8 cellular contexts compared by ENCODE assay signal in the genomic region with DNA sequence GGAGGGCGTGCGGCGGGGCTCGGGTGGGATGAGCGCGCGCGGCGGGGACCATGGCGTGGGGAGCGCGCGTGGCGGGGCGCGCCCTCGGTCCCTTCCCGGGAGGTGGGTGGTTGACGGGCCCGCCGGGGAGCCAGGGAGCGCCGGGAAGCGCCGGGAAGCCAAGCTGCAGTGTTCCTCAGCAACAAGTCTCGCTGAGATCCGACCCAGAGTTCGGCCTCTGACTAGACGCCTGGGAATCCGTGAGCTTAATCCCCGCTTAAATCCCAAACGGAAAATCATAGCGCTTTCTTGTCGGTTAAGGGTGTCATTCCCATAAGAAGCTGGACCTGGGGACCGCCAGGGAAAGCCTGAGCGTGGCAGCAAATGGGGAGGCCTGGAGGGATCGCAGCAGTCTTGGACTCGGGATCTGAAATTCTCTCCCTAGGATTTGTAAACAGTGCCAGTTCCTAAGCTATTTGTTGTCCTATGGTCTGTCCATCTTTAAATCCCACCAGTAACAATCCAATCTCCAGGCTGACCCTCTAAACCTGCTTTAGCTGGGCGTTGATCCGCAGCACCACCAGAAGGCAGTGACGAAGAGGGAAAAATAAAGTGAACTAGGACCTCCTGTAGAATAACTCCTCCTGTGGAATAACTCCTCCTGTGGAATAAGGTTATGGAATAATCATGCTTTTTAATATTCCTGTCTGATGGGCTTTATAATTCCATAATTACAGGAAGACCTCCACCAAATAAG. TPM values are rescaled to one million over a fixed set of nuclear protein-coding genes. Genes with fewer than 3 reads are reported as not detected.
A peak's percentile ranks its signal among the peaks of the same experiment; 100 is the strongest.
DNase-seq lines count a peak whose midpoint lies in the region; ATAC-seq and TF ChIP-seq lines count a peak whose summit lies in the region.

No MANE protein-coding gene starts in this region.

- H3K79me2 ChIP-seq in neural progenitor cell (ENCODE audit: low read depth) = peaks cover 6% of the 10 kb centered on the region

- H3K18ac ChIP-seq in IMR-90 (ENCODE audit: low read depth, low read length) = peak overlapping the region; percentile 29

- H3K9me1 ChIP-seq in IMR-90 (ENCODE audit: insufficient read depth, low read length) = peaks cover 8% of the 10 kb centered on the region

- H3K36me3 Mint-ChIP-seq in activated CD4-positive, alpha-beta T cell treated with anti-CD3 and anti-CD28 coated beads, Interleukin-2, amount 10 ng/mL, durations not matched to agents 7 days and 5 days (ENCODE audit: low read depth) = peaks cover 3% of the 10 kb centered on the region
- no peaks in the 10 kb centered on the region for H3K36me3 Mint-ChIP-seq in neural progenitor cell

- peak overlapping the region; percentile 63 for H3K4me3 Mint-ChIP-seq in activated CD4-positive, alpha-beta T cell treated with anti-CD3 and anti-CD28 coated beads, Interleukin-2, amount 10 ng/mL, durations not matched to agents 7 days and 5 days
- peak overlapping the region; percentile 94 for H3K4me3 Mint-ChIP-seq in neural progenitor cell

- H4K20me1 ChIP-seq in IMR-90 (ENCODE audit: insufficient read depth, low read length) (peaks cover 4% of the 10 kb centered on the region; the same call in 1 of the 2 replicates), neural progenitor cell (ENCODE audit: low read depth) (no peaks in the 10 kb centered on the region)

- H2BK120ac ChIP-seq in IMR-90 (ENCODE audit: low read depth, low read length) = peak overlapping the region; percentile 77

- H3F3A ChIP-seq in neural progenitor cell (ENCODE audit: low read depth) = peaks cover 24% of the 10 kb centered on the region

- peaks cover 40% of the 10 kb centered on the region for H3K27me3 Mint-ChIP-seq in activated CD4-positive, alpha-beta T cell treated with anti-CD3 and anti-CD28 coated beads, Interleukin-2, amount 10 ng/mL, durations not matched to agents 7 days and 5 days
- no peaks in the 10 kb centered on the region for H3K27me3 Mint-ChIP-seq in neural progenitor cell (ENCODE audit: insufficient read depth, low read depth)

- H2BK20ac ChIP-seq in IMR-90 (ENCODE audit: low read depth, low read length) = peak overlapping the region; percentile 72

- H3K56ac ChIP-seq in IMR-90 (ENCODE audit: extremely low read depth, insufficient read depth, low read length) = peak overlapping the region; percentile 86

- H3K79me1 ChIP-seq in IMR-90 (ENCODE audit: low read depth in 1 of 2, low read length in 2 of 2) = peaks cover 16 to 39% of the 10 kb centered on the region in 2 experiments

- POLR2A ChIA-PET in activated CD4-positive, alpha-beta T cell treated with anti-CD3 and anti-CD28 coated beads, Interleukin-2, amount 10 ng/mL, durations not matched to agents 7 days and 5 days (lab: Charles Lee) = no interaction called here
- POLR2A ChIA-PET in IMR-90 (lab: Charles Lee; ENCODE audit: unreplicated experiment) = no interaction called here

- H3K9me3 ChIP-seq in IMR-90 (ENCODE audit: control insufficient read depth, insufficient read depth, low read length) (no peaks in the 10 kb centered on the region), neural progenitor cell (ENCODE audit: low read depth) (no peaks in the 10 kb centered on the region)

- peak overlapping the region; percentile 55; the same call in 1 of the 3 replicates for H2BK15ac ChIP-seq in IMR-90 (ENCODE audit: low read depth, low read length)

- H3K4ac ChIP-seq in IMR-90 (ENCODE audit: low read depth, low read length) = peak overlapping the region; percentile 81

- DNase-seq in activated CD4-positive, alpha-beta T cell treated with anti-CD3 and anti-CD28 coated beads, Interleukin-2, amount 10 ng/mL, durations not matched to agents 7 days and 5 days = no peak
- no peak for DNase-seq in activated CD4-positive, alpha-beta T cell treated with anti-CD3 and anti-CD28 coated beads, Interleukin-2, amount 50 U/mL, for 1 hour
- peak; percentile 68 for DNase-seq in IMR-90
- peak; percentile 68 for DNase-seq in fibroblast of the aortic adventitia (ENCODE audit: low read depth)
- DNase-seq in neural progenitor cell (ENCODE audit: low spot score) = peak; percentile 78
- no peak for DNase-seq in SKM-1 treated with dmso at 0.1 percent for 144 hours (lab: John Stamatoyannopoulos, UW; ENCODE audit: unreplicated experiment)

- WGBS in IMR-90 (ENCODE audit: extremely low coverage in 2 of 2, insufficient read length in 1 of 2), 2 experiments = 1% methylated on average over 25 of the region's 41 CpGs; no CpG with 5 or more reads in 1 of the 2 experiments

- H2AFZ ChIP-seq in IMR-90 (replicated peaks; ENCODE audit: low read length, poor library complexity) = peak overlapping the region; percentile 95
- peak overlapping the region; percentile 91 for H2AFZ ChIP-seq in neural progenitor cell (replicated peaks)

- dilution Hi-C loops in IMR-90 (cut with HindIII; ENCODE audit: low sequenced_read_pairs, unreplicated experiment) = no loop called here

- H3K4me3 ChIP-seq in IMR-90 (ENCODE audit: insufficient read depth, low read depth, low read length) (peak overlapping the region; percentile 86), fibroblast of the aortic adventitia (ENCODE audit: low read depth, low read length) (peak overlapping the region; percentile 76), neural progenitor cell (peak overlapping the region; percentile 95)

- H3K4me1 Mint-ChIP-seq in activated CD4-positive, alpha-beta T cell treated with anti-CD3 and anti-CD28 coated beads, Interleukin-2, amount 10 ng/mL, durations not matched to agents 7 days and 5 days = peaks cover 21% of the 10 kb centered on the region
- H3K4me1 Mint-ChIP-seq in neural progenitor cell = peaks cover 35% of the 10 kb centered on the region

- H4K91ac ChIP-seq in IMR-90 (ENCODE audit: insufficient read depth, low read depth, low read length) = peak overlapping the region; percentile 77

- CTCF ChIA-PET in activated CD4-positive, alpha-beta T cell treated with anti-CD3 and anti-CD28 coated beads, Interleukin-2, amount 10 ng/mL, durations not matched to agents 7 days and 5 days (lab: Charles Lee) = interaction anchor here (0.5 to 0.9 kb wide), 3 partner anchors 14 to 53 kb away, joined by 3 to 4 read pairs (median 4); no protein-coding TSS in a partner anchor
- CTCF ChIA-PET in IMR-90 (lab: Yijun Ruan, JAX) = interaction anchor here (0.5 to 1.2 kb wide), 2 partner anchors 77 to 1154 kb away, joined by 3 to 9 read pairs; no protein-coding TSS in a partner anchor

- peak overlapping the region; percentile 61 for H3K27ac ChIP-seq in IMR-90 (ENCODE audit: insufficient read depth, low read length)
- H3K27ac ChIP-seq in VCaP = peak overlapping the region; percentile 75
- H3K27ac ChIP-seq in neural progenitor cell = no peak overlapping the region

- H4K5ac ChIP-seq in IMR-90 (ENCODE audit: low read depth, low read length) = peak overlapping the region; percentile 5; the same call in 1 of the 2 replicates

- peak; percentile 9; the same call in 1 of the 2 replicates for TF ChIP-seq RAD21 in IMR-90 (IDR thresholded peaks at IDR 0.05; ENCODE audit: low read length)

- no peak overlapping the region for H2AK5ac ChIP-seq in IMR-90 (ENCODE audit: low read depth, low read length)

- H3K27me3 ChIP-seq in IMR-90 (ENCODE audit: control insufficient read depth, insufficient read depth, low read length) = no peaks in the 10 kb centered on the region
- peaks cover 28% of the 10 kb centered on the region for H3K27me3 ChIP-seq in neural progenitor cell

- BruUV-seq in IMR-90 (replicated peaks; lab: Mats Ljungman, UMichigan) = no TSS peak

- TF ChIP-seq POLR2A in IMR-90 (IDR thresholded peaks at IDR 0.05; ENCODE audit: low read depth, low read length) = no peak; the same call in 1 of the 2 replicates

- in situ Hi-C loops in IMR-90 (cut with MboI; ENCODE audit: low sequenced_read_pairs) = no loop called here

- H3K4me2 ChIP-seq in IMR-90 (ENCODE audit: low read depth, low read length) (peak overlapping the region; percentile 93), neural progenitor cell (peak overlapping the region; percentile 71)

- intact Hi-C loops in IMR-90 (cut with micrococcal nuclease) = loop anchor here (2.0 to 5.0 kb wide), 7 partner anchors 13 to 433 kb away; a partner anchor contains a TSS

- H4K8ac ChIP-seq in IMR-90 (ENCODE audit: low read depth in 2 of 2, low read length in 2 of 2) = peak overlapping the region; percentile 29 to 51; a peak in 2 of 4 replicates

- no peaks in the 10 kb centered on the region for H3K9me3 Mint-ChIP-seq in activated CD4-positive, alpha-beta T cell treated with anti-CD3 and anti-CD28 coated beads, Interleukin-2, amount 10 ng/mL, durations not matched to agents 7 days and 5 days
- no peaks in the 10 kb centered on the region for H3K9me3 Mint-ChIP-seq in neural progenitor cell

- H3K14ac ChIP-seq in IMR-90 (replicated peaks; ENCODE audit: low read depth, low read length) = peak overlapping the region; percentile 92

- peak overlapping the region; percentile 63 for H2BK5ac ChIP-seq in IMR-90 (ENCODE audit: low read depth, low read length, poor library complexity, severe bottlenecking)

- peak overlapping the region; percentile 7 for H2AK9ac ChIP-seq in IMR-90 (replicated peaks; ENCODE audit: low read depth, low read length, poor library complexity)

- ATAC-seq in IMR-90 (ENCODE audit: low read depth) (peak; percentile 59), GM19035 (IDR thresholded peaks at IDR 0.05; ENCODE audit: unreplicated experiment) (no peak)

- H3K4me1 ChIP-seq in IMR-90 (ENCODE audit: control insufficient read depth, insufficient read depth, low read length) = peaks cover 4% of the 10 kb centered on the region
- H3K4me1 ChIP-seq in neural progenitor cell = peaks cover 23% of the 10 kb centered on the region

- TF ChIP-seq CTCF in IMR-90 (conservative IDR thresholded peaks at IDR 0.05; ENCODE audit: low read depth, low read length) = 0 out of 2 replicates have a peak, but pooled peaks have one; percentile 11
- TF ChIP-seq CTCF in VCaP (conservative IDR thresholded peaks at IDR 0.05) = peak; percentile 42
- TF ChIP-seq CTCF in fibroblast of the aortic adventitia (IDR thresholded peaks at IDR 0.05; ENCODE audit: insufficient read depth, low read length) = peak; percentile 7
- TF ChIP-seq CTCF in neural progenitor cell (IDR thresholded peaks at IDR 0.05) = no peak

- H3K9ac ChIP-seq in IMR-90 (ENCODE audit: low read depth, low read length) (peak overlapping the region; percentile 75), neural progenitor cell (no peak overlapping the region)

- H3K23ac ChIP-seq in IMR-90 (ENCODE audit: low read depth, low read length) = peak overlapping the region; percentile 93

- H3K36me3 ChIP-seq in IMR-90 (ENCODE audit: control insufficient read depth, insufficient read depth, low read length) (no peaks in the 10 kb centered on the region), neural progenitor cell (no peaks in the 10 kb centered on the region)

- H3K27ac Mint-ChIP-seq in activated CD4-positive, alpha-beta T cell treated with anti-CD3 and anti-CD28 coated beads, Interleukin-2, amount 10 ng/mL, durations not matched to agents 7 days and 5 days = no peak overlapping the region
- peak overlapping the region; percentile 51 for H3K27ac Mint-ChIP-seq in neural progenitor cell

RNA-seq across cellular contexts. Expression of a gene that starts 0.6 kb away (rescaled TPM):
- total RNA-seq in activated CD4-positive, alpha-beta T cell treated with anti-CD3 and anti-CD28 coated beads, Interleukin-2, amount 10 ng/mL, durations not matched to agents 7 days and 5 days = 10 to 100 TPM in 1 of 2 experiments, 1 to 10 TPM in 1; 8.7 to 11.1 TPM
- total RNA-seq in IMR-90 (2012; rRNA removed) (80.7 and 106 TPM in 2 replicates), fibroblast of the aortic adventitia (ENCODE audit: low replicate concordance) (8.1 and 34.3 TPM in 2 replicates), neural progenitor cell (ENCODE audit: low replicate concordance) (16.1 and 36.7 TPM in 2 replicates)
- polyA plus RNA-seq in IMR-90 (2012; rRNA removed) = 24.6 and 27.4 TPM in 2 replicates
- polyA plus RNA-seq in IMR-90 (2012; cell fraction: cytosol; rRNA removed) = 5.2 and 6.1 TPM in 2 replicates
- 4.6 and 39.1 TPM in 2 replicates for polyA plus RNA-seq in IMR-90 (2012; cell fraction: nucleus; rRNA removed; ENCODE audit: low replicate concordance)

Comparison
In these comparisons a context has a peak if more than half of its experiments do, and no peak if none do; other contexts are left out.
1. DNase-seq: peak in IMR-90 (single experiment), fibroblast of the aortic adventitia (single experiment) and neural progenitor cell (single experiment); none in activated CD4-positive, alpha-beta T cell treated with anti-CD3 and anti-CD28 coated beads, Interleukin-2, amount 10 ng/mL, durations not matched to agents 7 days and 5 days (single experiment), activated CD4-positive, alpha-beta T cell treated with anti-CD3 and anti-CD28 coated beads, Interleukin-2, amount 50 U/mL, for 1 hour (single experiment) and SKM-1 treated with dmso at 0.1 percent for 144 hours (single experiment).
2. Peak in every context shown above with its lines, with median percentiles within 50 percentile points of each other: H3K4me3 ChIP-seq.